Comparison of ENCODE assay signal across 8 cellular contexts in genomic region chr4:68375667-68376559, GRCh38. TPM values are rescaled to one million over a fixed set of nuclear protein-coding genes. Genes with fewer than 3 reads are reported as not detected.
DNase-seq lines count a peak whose midpoint lies in the region; ATAC-seq and TF ChIP-seq lines count a peak whose summit lies in the region.

No MANE protein-coding gene starts in this region.

- peak; percentile 98 for TF ChIP-seq CTCF in foreskin keratinocyte (conservative IDR thresholded peaks at IDR 0.05)
- TF ChIP-seq CTCF in omental fat pad (IDR thresholded peaks at IDR 0.05) = no peak

- no peaks in the 10 kb centered on the region for H3K27me3 ChIP-seq in foreskin keratinocyte

- peaks cover 13% of the 10 kb centered on the region for H3K4me1 ChIP-seq in foreskin keratinocyte

- H3K27ac ChIP-seq in foreskin keratinocyte = no peak overlapping the region

- DNase-seq in EH (ENCODE audit: low read depth) = peak; percentile 70
- peak; percentile 81 for DNase-seq in HT-29 (ENCODE audit: low spot score)
- peak; percentile 55 for DNase-seq in RPMI7951 (ENCODE audit: low read depth)
- peak; percentile 41 for DNase-seq in activated naive CD4-positive, alpha-beta T cell treated with Interleukin-2 at 50 U/mL for 16 hours
- DNase-seq in foreskin keratinocyte = peak; percentile 55 to 77
- no peak for DNase-seq in omental fat pad (ENCODE audit: low spot score)
- DNase-seq in NCI-H774 (lab: John Stamatoyannopoulos, UW) = no peak

- peak; percentile 79 for ATAC-seq in GM21447 (IDR thresholded peaks at IDR 0.05; ENCODE audit: unreplicated experiment)
- peak; percentile 85 for ATAC-seq in foreskin keratinocyte
- peak; percentile 35 for ATAC-seq in omental fat pad (ENCODE audit: low FRiP score)

RNA-seq across cellular contexts. Expression of gene YTHDC1, which starts 26.0 kb away (rescaled TPM):
- 27.7 and 27.8 TPM in 2 replicates for total RNA-seq in HT-29 (2014; rRNA removed; shearing (Covaris generic))
- total RNA-seq in RPMI7951 (2014; rRNA removed; shearing (Covaris generic)) = 23.2 and 25.4 TPM in 2 replicates
- total RNA-seq in foreskin keratinocyte (49.4 and 58.3 TPM in 2 replicates), omental fat pad (10 to 100 TPM; 43.3 to 78.2 (median 60.9) TPM)
- 17.1 and 21.5 TPM in 2 replicates for polyA plus RNA-seq in foreskin keratinocyte

Comparison
In these comparisons a context has a peak if more than half of its experiments do, and no peak if none do; other contexts are left out.
1. DNase-seq: peak in EH (single experiment), HT-29 (single experiment), RPMI7951 (single experiment), activated naive CD4-positive, alpha-beta T cell treated with Interleukin-2 at 50 U/mL for 16 hours (single experiment) and foreskin keratinocyte (2 of 2); none in omental fat pad (single experiment) and NCI-H774 (single experiment).
2. ATAC-seq: peak in every context shown above with its lines; median percentile 85 in foreskin keratinocyte; 79 in GM21447; 35 in omental fat pad.